9 cellular contexts compared by ENCODE assay signal in the genomic region with DNA sequence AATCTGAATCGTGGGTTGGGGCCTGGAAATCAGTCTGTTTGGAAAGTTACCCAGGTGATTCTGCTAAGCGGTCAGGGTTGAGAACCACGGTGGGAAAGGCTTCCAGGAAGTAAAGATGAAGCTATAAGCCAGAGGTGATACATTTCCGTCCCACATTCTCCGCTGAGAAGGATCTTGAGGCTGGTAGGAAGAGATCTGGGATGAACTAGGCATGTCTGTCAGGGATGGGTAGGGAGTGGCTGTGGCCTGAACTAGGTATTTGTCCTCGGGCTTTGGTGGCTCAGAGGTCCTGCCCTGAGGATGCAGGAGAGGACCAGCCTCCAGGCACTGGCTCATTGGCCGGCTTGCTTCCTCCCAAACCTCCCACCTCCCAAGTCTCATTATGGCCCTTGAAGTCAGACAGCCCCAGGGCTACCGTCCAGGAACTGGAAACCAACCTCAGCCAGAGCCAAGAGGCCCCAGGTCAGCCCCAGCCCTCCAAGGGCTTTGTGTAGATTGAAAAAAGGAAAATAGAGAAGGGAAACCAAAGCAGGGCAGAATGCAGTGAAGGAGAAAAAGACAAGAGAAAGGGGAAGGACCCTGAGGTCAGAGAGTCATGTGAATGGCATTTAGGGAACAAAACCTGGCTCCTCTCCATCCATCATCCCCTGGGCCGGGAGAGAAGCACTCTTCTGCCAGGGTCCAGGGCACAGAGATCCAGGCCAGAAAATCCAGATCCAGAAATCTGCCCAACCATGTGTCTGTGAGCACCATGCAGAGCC.
A peak's percentile ranks its signal among the peaks of the same experiment; 100 is the strongest.
DNase-seq lines count a peak whose midpoint lies in the region; ATAC-seq and TF ChIP-seq lines count a peak whose summit lies in the region.
"Had no signal": no experiment of that assay in that cellular context is flagged by ENCODE, and none has a peak within 500 bp of the region (broad histone marks: within the 10 kb centered on the region; RNA-seq: fewer than 3 reads in every experiment).

No MANE protein-coding gene starts in this region.

- H3K4me3 ChIP-seq in fibroblast of the aortic adventitia (ENCODE audit: low read depth, low read length), result no peak overlapping the region

- DNase-seq in NOMO-1 treated with dmso at 0.1 percent for 144 hours (lab: John Stamatoyannopoulos, UW; ENCODE audit: unreplicated experiment), result peak; percentile 80
- peak; percentile 50 for DNase-seq in fibroblast of the aortic adventitia (ENCODE audit: low read depth)
- DNase-seq in pons (ENCODE audit: low spot score), result peak; percentile 88
- DNase-seq in stimulated activated CD4-positive, alpha-beta T cell treated with anti-CD3 and anti-CD28 coated beads, Interleukin-12 subunit alpha, Interleukin-12 subunit beta, amount 100 ng/mL, for 4 hours, result no peak
- no peak for DNase-seq in NK-92 (lab: John Stamatoyannopoulos, UW; ENCODE audit: unreplicated experiment)
- no peak for DNase-seq in NCI-H774 (lab: John Stamatoyannopoulos, UW)
- DNase-seq: foreskin fibroblast had no signal

- TF ChIP-seq CTCF in fibroblast of the aortic adventitia (IDR thresholded peaks at IDR 0.05; ENCODE audit: insufficient read depth, low read length), result no peak

- TF ChIP-seq POLR2A in GM18505 (IDR thresholded peaks at IDR 0.05; ENCODE audit: borderline replicate concordance, extremely low read depth, insufficient read depth, insufficient read length), result no peak

- ATAC-seq in GM18505 (IDR thresholded peaks at IDR 0.05; ENCODE audit: unreplicated experiment), result peak; percentile 49
- no peak for ATAC-seq in HG03095 (IDR thresholded peaks at IDR 0.05; ENCODE audit: unreplicated experiment)

Comparison
In these comparisons a context has a peak if more than half of its experiments do, and no peak if none do; other contexts are left out.
1. DNase-seq: peak in NOMO-1 treated with dmso at 0.1 percent for 144 hours (single experiment), fibroblast of the aortic adventitia (single experiment) and pons (single experiment); none in stimulated activated CD4-positive, alpha-beta T cell treated with anti-CD3 and anti-CD28 coated beads, Interleukin-12 subunit alpha, Interleukin-12 subunit beta, amount 100 ng/mL, for 4 hours (single experiment), NK-92 (single experiment) and NCI-H774 (single experiment).